In genomic region chr21:15826147-15826780, GRCh38 we compare ENCODE assay signal across 8 cellular contexts.
A peak's percentile ranks its signal among the peaks of the same experiment; 100 is the strongest.
DNase-seq lines count a peak whose midpoint lies in the region; ATAC-seq, FAIRE-seq and TF ChIP-seq lines count a peak whose summit lies in the region.

No MANE protein-coding gene starts in this region.

- WGBS in ovary, 3 donors, result 55 to 64% (median 58%) methylated on average over 5 of the region's 5 CpGs

- H3K9me3 ChIP-seq in HAP-1, result no peaks in the 10 kb centered on the region
- H3K9me3 ChIP-seq in ovary, result no peaks in the 10 kb centered on the region

- peak; percentile 97 for ATAC-seq in left lobe of liver

- no peak for TF ChIP-seq EP300 in ovary (IDR thresholded peaks at IDR 0.05)

- TF ChIP-seq POLR2A in ovary (IDR thresholded peaks at IDR 0.05), result no peak

- intact Hi-C loops in ovary (cut with DNase I), result no loop called here

- H3K4me3 ChIP-seq in HAP-1 (no peak overlapping the region), bronchial epithelial cell (ENCODE audit: low read depth, low read length) (no peak overlapping the region), ovary (no peak overlapping the region)

- peaks cover 24% of the 10 kb centered on the region for H3K36me3 ChIP-seq in HAP-1 (replicated peaks)
- H3K36me3 ChIP-seq in bronchial epithelial cell (ENCODE audit: control insufficient read depth, insufficient read depth, low read length), result peaks cover 2% of the 10 kb centered on the region
- H3K36me3 ChIP-seq in ovary, result no peaks in the 10 kb centered on the region

- H3K27me3 ChIP-seq in HAP-1 (ENCODE audit: low read depth) (no peaks in the 10 kb centered on the region), bronchial epithelial cell (ENCODE audit: control insufficient read depth, insufficient read depth, low read length) (no peaks in the 10 kb centered on the region), ovary (no peaks in the 10 kb centered on the region)

- DNase-seq in stimulated activated naive CD4-positive, alpha-beta T cell (lab: John Stamatoyannopoulos, UW), result peak in 4 of 6 experiments; percentile 5 to 40 (median 27)
- DNase-seq in stimulated activated naive CD4-positive, alpha-beta T cell treated with Interleukin-2 at 50 U/mL for 16 hours (lab: John Stamatoyannopoulos, UW), result no peak
- DNase-seq in HAP-1 (ENCODE audit: low spot score in 2 of 2), result peak; percentile 29 to 44
- peak; percentile 4 for DNase-seq in NCI-H82 treated with DMSO at 0.1 percent for 48 hours (lab: John Stamatoyannopoulos, UW; ENCODE audit: unreplicated experiment)
- DNase-seq in bronchial epithelial cell (ENCODE audit: low read depth), result peak; percentile 82
- no peak for DNase-seq in left lobe of liver (ENCODE audit: low spot score)
- no peak for DNase-seq in NCI-H128 (lab: John Stamatoyannopoulos, UW; ENCODE audit: unreplicated experiment)
- DNase-seq in ovary, result no peak

- no peak for FAIRE-seq in bronchial epithelial cell (lab: Jason Lieb, UNC)

- in situ Hi-C loops in HAP-1 (cut with MboI; ENCODE audit: low sequenced_read_pairs), result no loop called here

- TF ChIP-seq CTCF in bronchial epithelial cell (IDR thresholded peaks at IDR 0.05; ENCODE audit: insufficient read depth, low read length, severe bottlenecking) (peak; percentile 56), ovary (IDR thresholded peaks at IDR 0.05) (no peak)

- H3K27ac ChIP-seq in ovary, result no peak overlapping the region

- no peaks in the 10 kb centered on the region; the same call in 1 of the 2 replicates for H3K4me1 ChIP-seq in HAP-1
- no peaks in the 10 kb centered on the region for H3K4me1 ChIP-seq in ovary (ENCODE audit: insufficient read depth)

Comparison
In these comparisons a context has a peak if more than half of its experiments do, and no peak if none do; other contexts are left out.
1. DNase-seq: peak in stimulated activated naive CD4-positive, alpha-beta T cell (4 of 6), HAP-1 (2 of 2), NCI-H82 treated with DMSO at 0.1 percent for 48 hours (single experiment) and bronchial epithelial cell (single experiment); none in stimulated activated naive CD4-positive, alpha-beta T cell treated with Interleukin-2 at 50 U/mL for 16 hours (single experiment), left lobe of liver (single experiment), NCI-H128 (single experiment) and ovary (0 of 5).